10 cellular contexts compared by ENCODE assay signal in genomic region chr4:180827610-180828009, GRCh38.
DNase-seq lines count a peak whose midpoint lies in the region; ATAC-seq, FAIRE-seq and TF ChIP-seq lines count a peak whose summit lies in the region.
"Had no signal": no experiment of that assay in that cellular context is flagged by ENCODE, and none has a peak within 500 bp of the region (broad histone marks: within the 10 kb centered on the region; RNA-seq: fewer than 3 reads in every experiment).

No MANE protein-coding gene starts in this region.

- H3K9me3 ChIP-seq in kidney (ENCODE audit: control insufficient read depth in 1 of 2, low read length in 2 of 2) (no peaks in the 10 kb centered on the region), tibial nerve (no peaks in the 10 kb centered on the region)

- H3K36me3 ChIP-seq in kidney (ENCODE audit: control insufficient read depth in 1 of 2, insufficient read depth in 2 of 2, low read length in 2 of 2) (no peaks in the 10 kb centered on the region), tibial nerve (no peaks in the 10 kb centered on the region)

- no peak for ATAC-seq in activated naive CD4-positive, alpha-beta T cell treated with anti-CD3 and anti-CD28 coated beads, Interleukin-2, amount 50 U/mL, for 72 hours

- H3K4me1 Mint-ChIP-seq in brain, result peaks cover 24% of the 10 kb centered on the region

- no peak overlapping the region for H3K27ac ChIP-seq in kidney (ENCODE audit: low read depth in 2 of 2, low read length in 2 of 2)
- H3K27ac ChIP-seq in tibial nerve, result peak overlapping the region; percentile 13 to 68 (median 23)

- no peak for FAIRE-seq in kidney (lab: Jason Lieb, UNC)

- in situ Hi-C loops in GM13977 (cut with MboI; ENCODE audit: low pct_unique_long_range_greater_than_20kb, low sequenced_read_pairs, unreplicated experiment), result no loop called here

- 56 to 65% methylated on average over 4 of the region's 4 CpGs for WGBS in tibial nerve, 2 donors

- peak overlapping the region; percentile 22 to 82 (median 69) for H3K27ac Mint-ChIP-seq in brain
- H3K27ac Mint-ChIP-seq in activated naive CD4-positive, alpha-beta T cell treated with anti-CD3 and anti-CD28 coated beads, Interleukin-2, amount 50 U/mL, for 72 hours, result no peak overlapping the region

- peak overlapping the region; percentile 59 to 77 for H3K4me3 ChIP-seq in kidney (ENCODE audit: low read length in 2 of 2)
- H3K4me3 ChIP-seq in tibial nerve, result peak overlapping the region; percentile 6 to 46 (median 20)

- no peaks in the 10 kb centered on the region for H3K36me3 Mint-ChIP-seq in brain
- H3K36me3 Mint-ChIP-seq in activated naive CD4-positive, alpha-beta T cell treated with anti-CD3 and anti-CD28 coated beads, Interleukin-2, amount 50 U/mL, for 72 hours, result no peaks in the 10 kb centered on the region

- H3K27me3 Mint-ChIP-seq in brain, result no peaks in the 10 kb centered on the region

- no peaks in the 10 kb centered on the region for H3K4me1 ChIP-seq in kidney (ENCODE audit: control insufficient read depth in 1 of 2, insufficient read depth in 1 of 2, low read depth in 1 of 2, low read length in 2 of 2)
- H3K4me1 ChIP-seq in tibial nerve, result peaks cover 0 to 21% (median 0%) of the 10 kb centered on the region in 4 donors

- H3K4me3 Mint-ChIP-seq in brain, result peak overlapping the region in 4 of 5 experiments; percentile 13 to 57 (median 44)

- DNase-seq in NCI-H2227 treated with DMSO at 0.1 percent for 48 hours (lab: John Stamatoyannopoulos, UW), result peak; percentile 4
- no peak for DNase-seq in NCI-H2227 (lab: John Stamatoyannopoulos, UW; ENCODE audit: unreplicated experiment)
- no peak for DNase-seq in kidney
- DNase-seq in tibial nerve (ENCODE audit: low spot score in 2 of 2), result no peak
- no peak for DNase-seq in NCI-H2029 treated with DMSO at 0.1 percent for 48 hours (lab: John Stamatoyannopoulos, UW)
- no peak for DNase-seq in GM13977 (ENCODE audit: low spot score)
- DNase-seq in activated naive CD4-positive, alpha-beta T cell treated with anti-CD3 and anti-CD28 coated beads, Interleukin-2, amount 50 U/mL, for 72 hours (ENCODE audit: low spot score in 2 of 2), result no peak
- DNase-seq: activated CD4-positive, alpha-beta T cell treated with anti-CD3 and anti-CD28 coated beads for 4 hours; NCI-H82 had no signal

- TF ChIP-seq POLR2A in tibial nerve (IDR thresholded peaks at IDR 0.05), result no peak

- TF ChIP-seq CTCF in brain (conservative IDR thresholded peaks at IDR 0.05) (no peak), kidney (IDR thresholded peaks at IDR 0.05; ENCODE audit: borderline replicate concordance, extremely low read depth, insufficient read depth) (no peak), tibial nerve (IDR thresholded peaks at IDR 0.05) (no peak), GM13977 (IDR thresholded peaks at IDR 0.05; ENCODE audit: extremely low read depth, insufficient read depth, missing control alignments) (no peak)

- intact Hi-C loops in kidney (cut with DNase I), result no loop called here

- no peak overlapping the region for H3K9ac ChIP-seq in kidney (ENCODE audit: low read length in 2 of 2)

- H3K27me3 ChIP-seq in tibial nerve, result no peaks in the 10 kb centered on the region

- no peak for TF ChIP-seq EP300 in tibial nerve (IDR thresholded peaks at IDR 0.05)

- H3K9me3 Mint-ChIP-seq in brain, result peaks cover 0 to 10% (median 0%) of the 10 kb centered on the region in 5 experiments
- H3K9me3 Mint-ChIP-seq in activated naive CD4-positive, alpha-beta T cell treated with anti-CD3 and anti-CD28 coated beads, Interleukin-2, amount 50 U/mL, for 72 hours, result peaks cover 5 to 10% of the 10 kb centered on the region in 2 donors

Comparison
In these comparisons a context has a peak if more than half of its experiments do, and no peak if none do; other contexts are left out.
1. H3K27ac Mint-ChIP-seq: peak in brain (5 of 5); none in activated naive CD4-positive, alpha-beta T cell treated with anti-CD3 and anti-CD28 coated beads, Interleukin-2, amount 50 U/mL, for 72 hours (0 of 2).
2. H3K27ac ChIP-seq: peak in tibial nerve (4 of 4); none in kidney (0 of 2).